Comparison of ENCODE assay signal across 7 cellular contexts in genomic region chr20:63741676-63742380, GRCh38. TPM values are rescaled to one million over a fixed set of nuclear protein-coding genes. Genes with fewer than 3 reads are reported as not detected.
DNase-seq lines count a peak whose midpoint lies in the region; ATAC-seq and TF ChIP-seq lines count a peak whose summit lies in the region.
"Had no signal": no experiment of that assay in that cellular context is flagged by ENCODE, and none has a peak within 500 bp of the region (broad histone marks: within the 10 kb centered on the region; RNA-seq: fewer than 3 reads in every experiment).

No MANE protein-coding gene starts in this region.

- WGBS in adrenal gland, 4 donors: 34 to 68% (median 62%) methylated on average over 9 to 30 of the region's 30 CpGs

- ATAC-seq in GM18511 (IDR thresholded peaks at IDR 0.05; ENCODE audit: unreplicated experiment): no peak
- ATAC-seq in foreskin keratinocyte: no peak

- H3K27ac ChIP-seq in C4-2B: peak overlapping the region; percentile 96
- H3K27ac ChIP-seq in adrenal gland: peak overlapping the region; percentile 33 to 94 (median 85)
- H3K27ac ChIP-seq in muscle layer of colon (ENCODE audit: low read depth, low read length): peak overlapping the region; percentile 76
- H3K27ac ChIP-seq in foreskin keratinocyte: no peak overlapping the region

- H3K27me3 ChIP-seq in adrenal gland (no peaks in the 10 kb centered on the region), muscle layer of colon (ENCODE audit: control insufficient read depth in 1 of 2, insufficient read depth in 2 of 2, low read length in 2 of 2) (no peaks in the 10 kb centered on the region), foreskin keratinocyte (no peaks in the 10 kb centered on the region)

- H3K36me3 ChIP-seq in adrenal gland (replicated peaks in 1 of 2) (peaks cover 0 to 29% of the 10 kb centered on the region in 2 donors), muscle layer of colon (ENCODE audit: insufficient read depth, low read length) (no peaks in the 10 kb centered on the region)

- intact Hi-C loops in adrenal gland (cut with DNase I): no loop called here

- no peak for TF ChIP-seq CTCF in C4-2B (conservative IDR thresholded peaks at IDR 0.05)
- TF ChIP-seq CTCF in adrenal gland (IDR thresholded peaks at IDR 0.05): no peak
- no peak for TF ChIP-seq CTCF in foreskin keratinocyte (conservative IDR thresholded peaks at IDR 0.05)

- H3K4me3 ChIP-seq in adrenal gland: peak overlapping the region in 1 of 4 donors; percentile 83
- peak overlapping the region; percentile 65 to 80 for H3K4me3 ChIP-seq in muscle layer of colon (ENCODE audit: low read depth in 1 of 2, low read length in 2 of 2)

- H3K9me3 ChIP-seq in adrenal gland (replicated peaks in 1 of 3): no peaks in the 10 kb centered on the region
- no peaks in the 10 kb centered on the region for H3K9me3 ChIP-seq in muscle layer of colon (ENCODE audit: low read length)

- TF ChIP-seq POLR2A in adrenal gland (IDR thresholded peaks at IDR 0.05): no peak

- H3K4me1 ChIP-seq in adrenal gland (replicated peaks in 1 of 2) (peaks cover 36 to 42% of the 10 kb centered on the region in 2 donors), muscle layer of colon (ENCODE audit: insufficient read depth, low read length) (peaks cover 18% of the 10 kb centered on the region), foreskin keratinocyte (no peaks in the 10 kb centered on the region)

- no peak overlapping the region for H3K9ac ChIP-seq in muscle layer of colon (ENCODE audit: low read length)

- DNase-seq in adrenal gland (peak in 4 of 7 donors; percentile 11 to 43 (median 34)), foreskin keratinocyte (no peak), NCI-H2227 treated with DMSO at 0.1 percent for 48 hours (lab: John Stamatoyannopoulos, UW) (no peak)

RNA-seq across cellular contexts. Expression of gene SLC2A4RG, which starts 2.3 kb away (rescaled TPM):
- total RNA-seq in adrenal gland (100 to 1,000 TPM in 1 of 8 donors, 10 to 100 TPM in 7; 28.4 to 122 (median 47.9) TPM), foreskin keratinocyte (53.2 and 57.0 TPM in 2 replicates)
- polyA plus RNA-seq in adrenal gland (100 to 1,000 TPM in 2 of 3 donors, 1 to 10 TPM in 1; 7.9 to 210 (median 150) TPM), foreskin keratinocyte (89.1 and 100 TPM in 2 replicates)

RNA-seq across cellular contexts. Expression of gene LIME1, which starts 5.4 kb away (rescaled TPM):
- total RNA-seq in adrenal gland (10 to 100 TPM in 4 of 8 donors, 1 to 10 TPM in 4; 1.6 to 32.2 (median 8.4) TPM), foreskin keratinocyte (2.4 and 3.3 TPM in 2 replicates)
- polyA plus RNA-seq in adrenal gland (100 to 1,000 TPM in 1 of 3 donors, 10 to 100 TPM in 1, under 1 TPM in 1; 0.22 to 103 (median 45.0) TPM), foreskin keratinocyte (4.4 and 5.3 TPM in 2 replicates)

RNA-seq across cellular contexts. Expression of gene ZGPAT, which starts 34.0 kb away (rescaled TPM):
- 10 to 100 TPM; 25.8 to 56.2 (median 35.3) TPM for total RNA-seq in adrenal gland
- 100 to 1,000 TPM in 1 of 3 donors, 10 to 100 TPM in 1, 1 to 10 TPM in 1; 4.4 to 120 (median 61.7) TPM for polyA plus RNA-seq in adrenal gland
- 17.1 and 20.9 TPM in 2 replicates for total RNA-seq in foreskin keratinocyte
- polyA plus RNA-seq in foreskin keratinocyte: 23.3 and 24.8 TPM in 2 replicates

RNA-seq across cellular contexts. Expression of gene ARFRP1, which starts 34.1 kb away (rescaled TPM):
- total RNA-seq in adrenal gland (10 to 100 TPM; 31.7 to 63.8 (median 42.2) TPM), foreskin keratinocyte (32.3 and 39.2 TPM in 2 replicates)
- polyA plus RNA-seq in adrenal gland (10 to 100 TPM; 18.8 to 75.9 (median 52.2) TPM), foreskin keratinocyte (43.5 and 49.0 TPM in 2 replicates)

RNA-seq across cellular contexts. Expression of gene TNFRSF6B, which starts 45.4 kb away (rescaled TPM):
- total RNA-seq in adrenal gland: 1 to 10 TPM in 5 of 8 donors, under 1 TPM in 1, not detected in 2; 0.78 to 6.7 (median 2.6) TPM
- 10 to 100 TPM in 2 of 3 donors, not detected in 1; 36.1 to 43.3 TPM for polyA plus RNA-seq in adrenal gland
- 189 and 224 TPM in 2 replicates for total RNA-seq in foreskin keratinocyte
- 245 and 287 TPM in 2 replicates for polyA plus RNA-seq in foreskin keratinocyte
- total RNA-seq: mononuclear cell had no signal

Comparison
In these comparisons a context has a peak if more than half of its experiments do, and no peak if none do; other contexts are left out.
1. DNase-seq: peak in adrenal gland (4 of 7); none in foreskin keratinocyte (0 of 2) and NCI-H2227 treated with DMSO at 0.1 percent for 48 hours (single experiment).